In the genomic region with DNA sequence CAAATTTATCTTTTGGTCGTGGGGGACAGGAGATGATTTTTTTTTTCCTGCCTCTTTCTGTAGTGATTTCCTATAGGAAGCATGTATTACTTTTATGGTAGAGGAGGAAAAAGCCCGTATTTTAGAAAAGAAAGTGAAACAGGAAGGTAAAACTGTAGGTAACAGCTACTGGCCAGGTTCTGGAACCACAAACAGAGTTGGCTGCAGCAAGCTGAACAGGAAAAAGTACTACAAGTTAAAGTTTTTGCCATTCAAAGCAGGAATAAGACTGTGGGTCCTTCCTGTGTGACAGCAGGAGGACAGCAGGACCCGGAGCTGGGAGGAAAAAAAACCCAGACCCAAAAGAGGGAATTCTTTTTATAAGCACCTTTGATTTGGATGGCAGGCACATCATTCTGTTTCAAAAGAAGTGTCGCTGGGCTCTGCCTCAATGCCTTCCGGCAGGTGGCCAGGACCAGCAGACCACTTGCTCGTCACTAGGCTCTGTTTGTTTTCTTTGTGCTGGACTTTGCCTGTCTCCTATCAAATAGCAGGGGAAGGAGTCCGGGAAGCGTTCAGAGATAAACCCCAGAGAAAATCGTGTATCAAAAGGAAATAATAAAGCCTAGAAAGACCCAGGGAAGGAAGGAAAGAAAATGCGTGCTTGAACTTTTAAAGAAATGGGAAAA, we compare ENCODE assay signal across 12 cellular contexts.
DNase-seq lines count a peak whose midpoint lies in the region; ATAC-seq and TF ChIP-seq lines count a peak whose summit lies in the region.
"Had no signal": no experiment of that assay in that cellular context is flagged by ENCODE, and none has a peak within 500 bp of the region (broad histone marks: within the 10 kb centered on the region; RNA-seq: fewer than 3 reads in every experiment).

No MANE protein-coding gene starts in this region.

- H3K9me3 ChIP-seq in hepatocyte (ENCODE audit: low read depth) (no peaks in the 10 kb centered on the region), T-helper 17 cell (ENCODE audit: control insufficient read depth, low read length, poor library complexity, severe bottlenecking) (no peaks in the 10 kb centered on the region)
- H3K9me3 ChIP-seq: gastroesophageal sphincter had no signal

- TF ChIP-seq CTCF in hepatocyte (IDR thresholded peaks at IDR 0.05; ENCODE audit: poor library complexity) (no peak), omental fat pad (IDR thresholded peaks at IDR 0.05) (no peak)

- ATAC-seq in SK-N-SH treated with all-trans-retinoic acid at 6 μM for 48 hours (peak; percentile 63), omental fat pad (ENCODE audit: low FRiP score) (no peak), HG02981 (IDR thresholded peaks at IDR 0.05; ENCODE audit: unreplicated experiment) (no peak), T-helper 17 cell (no peak)
- ATAC-seq: gastroesophageal sphincter had no signal

- WGBS in hepatocyte (ENCODE audit: low lambda C conversion rate, missing lambda C conversion rate): 49% methylated on average over 10 of the region's 10 CpGs

- H2AFZ ChIP-seq in hepatocyte: peak overlapping the region; percentile 46

- H3K4me3 Mint-ChIP-seq in T-helper 17 cell: no peak overlapping the region

- H3K36me3 ChIP-seq in hepatocyte (replicated peaks; ENCODE audit: insufficient read depth, low read depth): no peaks in the 10 kb centered on the region
- no peaks in the 10 kb centered on the region for H3K36me3 ChIP-seq in rectal smooth muscle tissue (ENCODE audit: control insufficient read depth, insufficient read depth, low read length)
- H3K36me3 ChIP-seq: gastroesophageal sphincter had no signal

- no peaks in the 10 kb centered on the region for H3K9me2 ChIP-seq in hepatocyte (replicated peaks; ENCODE audit: insufficient read depth)

- peak overlapping the region; percentile 21 for H3K4me3 ChIP-seq in hepatocyte
- H3K4me3 ChIP-seq in rectal smooth muscle tissue (ENCODE audit: low read length): peak overlapping the region; percentile 53
- H3K4me3 ChIP-seq: gastroesophageal sphincter had no signal

- H3K9ac ChIP-seq in rectal smooth muscle tissue (ENCODE audit: low read length): no peak overlapping the region

- peak overlapping the region; percentile 74 for H3K4me2 ChIP-seq in hepatocyte

- H3K27ac ChIP-seq in hepatocyte (peak overlapping the region; percentile 94), rectal smooth muscle tissue (ENCODE audit: low read depth, low read length) (no peak overlapping the region)
- H3K27ac ChIP-seq: gastroesophageal sphincter had no signal

- H3K27me3 Mint-ChIP-seq in T-helper 17 cell: no peaks in the 10 kb centered on the region

- H4K20me1 ChIP-seq in hepatocyte (ENCODE audit: insufficient read depth, poor library complexity, severe bottlenecking): no peaks in the 10 kb centered on the region

- H3K4me1 Mint-ChIP-seq in T-helper 17 cell: no peaks in the 10 kb centered on the region

- H3K27ac Mint-ChIP-seq in T-helper 17 cell: no peak overlapping the region

- H3K79me2 ChIP-seq in hepatocyte: no peaks in the 10 kb centered on the region

- H3K27me3 ChIP-seq in hepatocyte (no peaks in the 10 kb centered on the region), rectal smooth muscle tissue (ENCODE audit: control insufficient read depth, insufficient read depth, low read length) (no peaks in the 10 kb centered on the region)

- no peaks in the 10 kb centered on the region for H3K36me3 Mint-ChIP-seq in T-helper 17 cell (ENCODE audit: low read depth)

- DNase-seq in NCI-H345 (lab: John Stamatoyannopoulos, UW): peak; percentile 22
- no peak for DNase-seq in NCI-H345 treated with DMSO at 0.1 percent for 48 hours (lab: John Stamatoyannopoulos, UW; ENCODE audit: unreplicated experiment)
- peak; percentile 68 for DNase-seq in hepatocyte (ENCODE audit: low spot score)
- no peak for DNase-seq in omental fat pad (ENCODE audit: low spot score)
- DNase-seq in T-helper 17 cell: no peak
- DNase-seq: cerebellar nuclear complex, mesenchymal stem cell, MV-4-11 had no signal

- H3K4me1 ChIP-seq in hepatocyte (ENCODE audit: insufficient read depth) (peaks cover 8% of the 10 kb centered on the region), rectal smooth muscle tissue (ENCODE audit: control insufficient read depth, insufficient read depth, low read length) (no peaks in the 10 kb centered on the region)
- H3K4me1 ChIP-seq: gastroesophageal sphincter had no signal

TF ChIP-seq in SK-N-SH treated with all-trans-retinoic acid at 6 μM for 48 hours, 23 proteins besides CTCF, POLR2A, EP300 and RAD21 (continues in another document):
- no peak for TF ChIP-seq TOX (CRISPR knock-in tag; IDR thresholded peaks at IDR 0.05; ENCODE audit: borderline replicate concordance)
- no peak for TF ChIP-seq ARNTL (CRISPR knock-in tag; IDR thresholded peaks at IDR 0.05; ENCODE audit: borderline replicate concordance, low read depth)
- no peak for TF ChIP-seq RARB (CRISPR knock-in tag; IDR thresholded peaks at IDR 0.05)
- TF ChIP-seq CSDC2 (CRISPR knock-in tag; IDR thresholded peaks at IDR 0.05): no peak
- no peak for TF ChIP-seq ZNF70 (CRISPR knock-in tag; IDR thresholded peaks at IDR 0.05)
- no peak for TF ChIP-seq OSR1 (CRISPR knock-in tag; IDR thresholded peaks at IDR 0.05)
- no peak for TF ChIP-seq GLIS3 (CRISPR knock-in tag; IDR thresholded peaks at IDR 0.05)
- no peak for TF ChIP-seq PPARA (CRISPR knock-in tag; IDR thresholded peaks at IDR 0.05; ENCODE audit: borderline replicate concordance)
- no peak for TF ChIP-seq ZFP30 (CRISPR knock-in tag; IDR thresholded peaks at IDR 0.05)
- TF ChIP-seq TCF4 (CRISPR knock-in tag; IDR thresholded peaks at IDR 0.05; ENCODE audit: borderline replicate concordance): no peak
- no peak for TF ChIP-seq ZC3H10 (CRISPR knock-in tag; IDR thresholded peaks at IDR 0.05)
- no peak for TF ChIP-seq SNAI2 (CRISPR knock-in tag; IDR thresholded peaks at IDR 0.05)
- TF ChIP-seq, protein P1, sequence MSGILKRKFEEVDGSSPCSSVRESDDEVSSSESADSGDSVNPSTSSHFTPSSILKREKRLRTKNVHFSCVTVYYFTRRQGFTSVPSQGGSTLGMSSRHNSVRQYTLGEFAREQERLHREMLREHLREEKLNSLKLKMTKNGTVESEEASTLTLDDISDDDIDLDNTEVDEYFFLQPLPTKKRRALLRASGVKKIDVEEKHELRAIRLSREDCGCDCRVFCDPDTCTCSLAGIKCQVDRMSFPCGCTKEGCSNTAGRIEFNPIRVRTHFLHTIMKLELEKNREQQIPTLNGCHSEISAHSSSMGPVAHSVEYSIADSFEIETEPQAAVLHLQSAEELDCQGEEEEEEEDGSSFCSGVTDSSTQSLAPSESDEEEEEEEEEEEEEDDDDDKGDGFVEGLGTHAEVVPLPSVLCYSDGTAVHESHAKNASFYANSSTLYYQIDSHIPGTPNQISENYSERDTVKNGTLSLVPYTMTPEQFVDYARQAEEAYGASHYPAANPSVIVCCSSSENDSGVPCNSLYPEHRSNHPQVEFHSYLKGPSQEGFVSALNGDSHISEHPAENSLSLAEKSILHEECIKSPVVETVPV (CRISPR knock-in tag; IDR thresholded peaks at IDR 0.05): no peak
- TF ChIP-seq, protein P2, sequence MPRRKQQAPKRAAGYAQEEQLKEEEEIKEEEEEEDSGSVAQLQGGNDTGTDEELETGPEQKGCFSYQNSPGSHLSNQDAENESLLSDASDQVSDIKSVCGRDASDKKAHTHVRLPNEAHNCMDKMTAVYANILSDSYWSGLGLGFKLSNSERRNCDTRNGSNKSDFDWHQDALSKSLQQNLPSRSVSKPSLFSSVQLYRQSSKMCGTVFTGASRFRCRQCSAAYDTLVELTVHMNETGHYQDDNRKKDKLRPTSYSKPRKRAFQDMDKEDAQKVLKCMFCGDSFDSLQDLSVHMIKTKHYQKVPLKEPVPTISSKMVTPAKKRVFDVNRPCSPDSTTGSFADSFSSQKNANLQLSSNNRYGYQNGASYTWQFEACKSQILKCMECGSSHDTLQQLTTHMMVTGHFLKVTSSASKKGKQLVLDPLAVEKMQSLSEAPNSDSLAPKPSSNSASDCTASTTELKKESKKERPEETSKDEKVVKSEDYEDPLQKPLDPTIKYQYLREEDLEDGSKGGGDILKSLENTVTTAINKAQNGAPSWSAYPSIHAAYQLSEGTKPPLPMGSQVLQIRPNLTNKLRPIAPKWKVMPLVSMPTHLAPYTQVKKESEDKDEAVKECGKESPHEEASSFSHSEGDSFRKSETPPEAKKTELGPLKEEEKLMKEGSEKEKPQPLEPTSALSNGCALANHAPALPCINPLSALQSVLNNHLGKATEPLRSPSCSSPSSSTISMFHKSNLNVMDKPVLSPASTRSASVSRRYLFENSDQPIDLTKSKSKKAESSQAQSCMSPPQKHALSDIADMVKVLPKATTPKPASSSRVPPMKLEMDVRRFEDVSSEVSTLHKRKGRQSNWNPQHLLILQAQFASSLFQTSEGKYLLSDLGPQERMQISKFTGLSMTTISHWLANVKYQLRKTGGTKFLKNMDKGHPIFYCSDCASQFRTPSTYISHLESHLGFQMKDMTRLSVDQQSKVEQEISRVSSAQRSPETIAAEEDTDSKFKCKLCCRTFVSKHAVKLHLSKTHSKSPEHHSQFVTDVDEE (CRISPR knock-in tag; IDR thresholded peaks at IDR 0.05): no peak
- TF ChIP-seq BACH2 (CRISPR knock-in tag; IDR thresholded peaks at IDR 0.05; ENCODE audit: borderline replicate concordance): no peak
- TF ChIP-seq, protein P3, sequence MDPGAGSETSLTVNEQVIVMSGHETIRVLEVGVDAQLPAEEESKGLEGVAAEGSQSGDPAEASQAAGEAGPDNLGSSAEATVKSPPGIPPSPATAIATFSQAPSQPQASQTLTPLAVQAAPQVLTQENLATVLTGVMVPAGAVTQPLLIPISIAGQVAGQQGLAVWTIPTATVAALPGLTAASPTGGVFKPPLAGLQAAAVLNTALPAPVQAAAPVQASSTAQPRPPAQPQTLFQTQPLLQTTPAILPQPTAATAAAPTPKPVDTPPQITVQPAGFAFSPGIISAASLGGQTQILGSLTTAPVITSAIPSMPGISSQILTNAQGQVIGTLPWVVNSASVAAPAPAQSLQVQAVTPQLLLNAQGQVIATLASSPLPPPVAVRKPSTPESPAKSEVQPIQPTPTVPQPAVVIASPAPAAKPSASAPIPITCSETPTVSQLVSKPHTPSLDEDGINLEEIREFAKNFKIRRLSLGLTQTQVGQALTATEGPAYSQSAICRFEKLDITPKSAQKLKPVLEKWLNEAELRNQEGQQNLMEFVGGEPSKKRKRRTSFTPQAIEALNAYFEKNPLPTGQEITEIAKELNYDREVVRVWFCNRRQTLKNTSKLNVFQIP (CRISPR knock-in tag; IDR thresholded peaks at IDR 0.05; ENCODE audit: borderline replicate concordance, low read depth): no peak
- no peak for TF ChIP-seq ZNF565 (CRISPR knock-in tag; conservative IDR thresholded peaks at IDR 0.05; ENCODE audit: low read depth)

Comparison
In these comparisons a context has a peak if more than half of its experiments do, and no peak if none do; other contexts are left out.
1. DNase-seq: peak in NCI-H345 (single experiment) and hepatocyte (single experiment); none in NCI-H345 treated with DMSO at 0.1 percent for 48 hours (single experiment), omental fat pad (single experiment) and T-helper 17 cell (0 of 3).